Comparison of ENCODE assay signal across 14 cellular contexts in the genomic region with DNA sequence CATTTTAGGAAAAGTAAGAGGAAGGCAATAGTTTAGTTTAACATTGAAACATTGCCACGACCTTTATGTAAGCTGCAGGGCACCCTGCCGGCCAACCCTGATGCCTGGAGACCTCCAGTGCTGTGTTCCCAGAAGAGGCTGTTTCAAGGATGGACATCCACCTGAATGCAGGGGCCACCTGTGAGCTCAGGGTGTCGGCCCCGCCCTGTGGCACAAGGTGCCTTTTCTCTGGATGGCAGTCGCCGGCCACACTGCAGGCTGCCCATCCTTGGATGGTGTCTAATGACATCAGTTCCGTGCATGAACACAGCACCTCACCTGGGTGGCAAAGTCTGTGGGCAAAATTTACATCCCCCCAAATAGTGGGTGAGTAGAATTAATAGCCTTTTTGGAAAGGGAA.
A peak's percentile ranks its signal among the peaks of the same experiment; 100 is the strongest.
DNase-seq lines count a peak whose midpoint lies in the region; ATAC-seq, FAIRE-seq and TF ChIP-seq lines count a peak whose summit lies in the region.
"Had no signal": no experiment of that assay in that cellular context is flagged by ENCODE, and none has a peak within 500 bp of the region (broad histone marks: within the 10 kb centered on the region; RNA-seq: fewer than 3 reads in every experiment).

No MANE protein-coding gene starts in this region.

- H3K9me3 ChIP-seq in CD4-positive, alpha-beta T cell (ENCODE audit: control insufficient read depth, low read length), result no peaks in the 10 kb centered on the region
- H3K9me3 ChIP-seq in mononuclear cell (ENCODE audit: low read depth, low read length), result no peaks in the 10 kb centered on the region
- H3K9me3 ChIP-seq: upper lobe of left lung had no signal

- CTCF ChIA-PET in CD4-positive, alpha-beta T cell (lab: Charles Lee), result interaction anchor here (1.8 kb wide), 1 partner anchor 11 kb away, joined by 4 read pairs; no protein-coding TSS in a partner anchor

- DNase-seq in CD4-positive, alpha-beta T cell, result no peak
- no peak for DNase-seq in Jurkat, Clone E6-1 (ENCODE audit: low read depth, low spot score)
- no peak for DNase-seq in GM12891 (ENCODE audit: insufficient read length, low spot score)
- DNase-seq in NK-92 treated with Interleukin-12 subunit alpha and Interleukin-12 subunit beta, amount 100 ng/mL, for 24 hours (lab: John Stamatoyannopoulos, UW), result no peak
- DNase-seq: amygdala, NCI-H1436 treated with DMSO at 0.1 percent for 48 hours, upper lobe of left lung had no signal

- H3K27ac Mint-ChIP-seq in CD4-positive, alpha-beta T cell, result peak overlapping the region; percentile 89
- peak overlapping the region; percentile 95 for H3K27ac Mint-ChIP-seq in activated T-helper 17 cell treated with anti-CD3 and anti-CD28 coated beads, Interleukin-2, amount 50 U/mL, for 72 hours

- H3K27me3 Mint-ChIP-seq in CD4-positive, alpha-beta T cell, result no peaks in the 10 kb centered on the region
- H3K27me3 Mint-ChIP-seq in activated T-helper 17 cell treated with anti-CD3 and anti-CD28 coated beads, Interleukin-2, amount 50 U/mL, for 72 hours, result no peaks in the 10 kb centered on the region

- H3K4me1 ChIP-seq in mononuclear cell (ENCODE audit: insufficient read depth, low read length), result peaks cover 14% of the 10 kb centered on the region
- H3K4me1 ChIP-seq: upper lobe of left lung had no signal

- peak overlapping the region; percentile 55 for H3K27ac ChIP-seq in CD4-positive, alpha-beta T cell (ENCODE audit: low read depth, low read length)
- H3K27ac ChIP-seq: coronary artery had no signal

- TF ChIP-seq POLR2A in GM12891 (IDR thresholded peaks at IDR 0.05; ENCODE audit: low read depth, low read length), result no peak

- peak overlapping the region; percentile 81 for H3K4me3 Mint-ChIP-seq in CD4-positive, alpha-beta T cell
- peak overlapping the region; percentile 86 for H3K4me3 Mint-ChIP-seq in activated T-helper 17 cell treated with anti-CD3 and anti-CD28 coated beads, Interleukin-2, amount 50 U/mL, for 72 hours

- H3K36me3 Mint-ChIP-seq in CD4-positive, alpha-beta T cell (ENCODE audit: low read depth), result peaks cover 20% of the 10 kb centered on the region
- H3K36me3 Mint-ChIP-seq in activated T-helper 17 cell treated with anti-CD3 and anti-CD28 coated beads, Interleukin-2, amount 50 U/mL, for 72 hours (ENCODE audit: low read depth), result peaks cover 22% of the 10 kb centered on the region

- ATAC-seq in CD4-positive, alpha-beta T cell (ENCODE audit: poor library complexity), result peak; percentile 16
- ATAC-seq in activated T-helper 17 cell treated with anti-CD3 and anti-CD28 coated beads, Interleukin-2, amount 50 U/mL, for 72 hours (replicated peaks), result peak; percentile 30
- no peak for ATAC-seq in HG03039 (IDR thresholded peaks at IDR 0.05; ENCODE audit: unreplicated experiment)
- ATAC-seq: esophagus mucosa had no signal

- H3K27me3 ChIP-seq in CD4-positive, alpha-beta T cell (ENCODE audit: control insufficient read depth, insufficient read depth, low read length), result no peaks in the 10 kb centered on the region
- no peaks in the 10 kb centered on the region for H3K27me3 ChIP-seq in mononuclear cell (ENCODE audit: insufficient read depth, low read length)
- H3K27me3 ChIP-seq: upper lobe of left lung had no signal

- intact Hi-C loops in CD4-positive, alpha-beta T cell (cut with DNase I, micrococcal nuclease), result loop anchor here (1.0 to 2.0 kb wide), 2 partner anchors 32 to 43 kb away; no protein-coding TSS in a partner anchor

- POLR2A ChIA-PET in CD4-positive, alpha-beta T cell (lab: Charles Lee), result interaction anchor here (0.8 kb wide), 1 partner anchor 10 kb away, joined by 6 read pairs; no protein-coding TSS in a partner anchor

- H3K9me3 Mint-ChIP-seq in CD4-positive, alpha-beta T cell, result no peaks in the 10 kb centered on the region
- no peaks in the 10 kb centered on the region for H3K9me3 Mint-ChIP-seq in activated T-helper 17 cell treated with anti-CD3 and anti-CD28 coated beads, Interleukin-2, amount 50 U/mL, for 72 hours

- no peak for FAIRE-seq in GM12891 (lab: Jason Lieb, UNC)
- FAIRE-seq: G401.6, K562 had no signal

- H3K4me1 Mint-ChIP-seq in CD4-positive, alpha-beta T cell (ENCODE audit: low read depth), result peaks cover 32% of the 10 kb centered on the region
- H3K4me1 Mint-ChIP-seq in activated T-helper 17 cell treated with anti-CD3 and anti-CD28 coated beads, Interleukin-2, amount 50 U/mL, for 72 hours, result peaks cover 9% of the 10 kb centered on the region

- peak overlapping the region; percentile 36 for H3K4me3 ChIP-seq in Jurkat, Clone E6-1 (ENCODE audit: low read length)
- peak overlapping the region; percentile 12 for H3K4me3 ChIP-seq in mononuclear cell (ENCODE audit: low read length)
- H3K4me3 ChIP-seq: coronary artery, K562, upper lobe of left lung had no signal

- no peak for TF ChIP-seq CTCF in CD4-positive, alpha-beta T cell (IDR thresholded peaks at IDR 0.05)

TF ChIP-seq in GM12891, 5 proteins besides CTCF, POLR2A, EP300 and RAD21:
- TF ChIP-seq POLR2AphosphoS5 (IDR thresholded peaks at IDR 0.05; ENCODE audit: low read depth, low read length) (no peak), PAX5 (IDR thresholded peaks at IDR 0.05; ENCODE audit: insufficient read depth, low read length, severe bottlenecking) (no peak), SPI1 (IDR thresholded peaks at IDR 0.05; ENCODE audit: low read depth, low read length) (no peak), POU2F2 (IDR thresholded peaks at IDR 0.05; ENCODE audit: low read depth, low read length) (no peak), TAF1 (IDR thresholded peaks at IDR 0.05; ENCODE audit: low read depth, low read length) (no peak)
